ENCODE assay signal across 1 cellular context in genomic region chr19:7921302-7921954, GRCh38.
TF ChIP-seq lines count a peak whose summit lies in the region.

No MANE protein-coding gene starts in this region.

TF ChIP-seq in HepG2, 621 proteins besides CTCF, POLR2A, EP300 and RAD21:
- TF ChIP-seq MYNN (CRISPR knock-in tag; IDR thresholded peaks at IDR 0.05; ENCODE audit: low read depth) (no peak), ZNF775 (CRISPR knock-in tag; IDR thresholded peaks at IDR 0.05; ENCODE audit: borderline replicate concordance) (no peak), BORCS8-MEF2B (CRISPR knock-in tag; IDR thresholded peaks at IDR 0.05) (0 out of 2 replicates have a peak, but pooled peaks have one; percentile 5), ZNF501 (CRISPR knock-in tag; IDR thresholded peaks at IDR 0.05) (0 out of 2 replicates have a peak, but pooled peaks have one; percentile 26), PRDM15 (CRISPR knock-in tag; IDR thresholded peaks at IDR 0.05) (peak; percentile 42; the same call in 1 of the 2 replicates), POLR2AphosphoS2 (IDR thresholded peaks at IDR 0.05; ENCODE audit: low read depth, low read length) (no peak)
- TF ChIP-seq, protein P1, sequence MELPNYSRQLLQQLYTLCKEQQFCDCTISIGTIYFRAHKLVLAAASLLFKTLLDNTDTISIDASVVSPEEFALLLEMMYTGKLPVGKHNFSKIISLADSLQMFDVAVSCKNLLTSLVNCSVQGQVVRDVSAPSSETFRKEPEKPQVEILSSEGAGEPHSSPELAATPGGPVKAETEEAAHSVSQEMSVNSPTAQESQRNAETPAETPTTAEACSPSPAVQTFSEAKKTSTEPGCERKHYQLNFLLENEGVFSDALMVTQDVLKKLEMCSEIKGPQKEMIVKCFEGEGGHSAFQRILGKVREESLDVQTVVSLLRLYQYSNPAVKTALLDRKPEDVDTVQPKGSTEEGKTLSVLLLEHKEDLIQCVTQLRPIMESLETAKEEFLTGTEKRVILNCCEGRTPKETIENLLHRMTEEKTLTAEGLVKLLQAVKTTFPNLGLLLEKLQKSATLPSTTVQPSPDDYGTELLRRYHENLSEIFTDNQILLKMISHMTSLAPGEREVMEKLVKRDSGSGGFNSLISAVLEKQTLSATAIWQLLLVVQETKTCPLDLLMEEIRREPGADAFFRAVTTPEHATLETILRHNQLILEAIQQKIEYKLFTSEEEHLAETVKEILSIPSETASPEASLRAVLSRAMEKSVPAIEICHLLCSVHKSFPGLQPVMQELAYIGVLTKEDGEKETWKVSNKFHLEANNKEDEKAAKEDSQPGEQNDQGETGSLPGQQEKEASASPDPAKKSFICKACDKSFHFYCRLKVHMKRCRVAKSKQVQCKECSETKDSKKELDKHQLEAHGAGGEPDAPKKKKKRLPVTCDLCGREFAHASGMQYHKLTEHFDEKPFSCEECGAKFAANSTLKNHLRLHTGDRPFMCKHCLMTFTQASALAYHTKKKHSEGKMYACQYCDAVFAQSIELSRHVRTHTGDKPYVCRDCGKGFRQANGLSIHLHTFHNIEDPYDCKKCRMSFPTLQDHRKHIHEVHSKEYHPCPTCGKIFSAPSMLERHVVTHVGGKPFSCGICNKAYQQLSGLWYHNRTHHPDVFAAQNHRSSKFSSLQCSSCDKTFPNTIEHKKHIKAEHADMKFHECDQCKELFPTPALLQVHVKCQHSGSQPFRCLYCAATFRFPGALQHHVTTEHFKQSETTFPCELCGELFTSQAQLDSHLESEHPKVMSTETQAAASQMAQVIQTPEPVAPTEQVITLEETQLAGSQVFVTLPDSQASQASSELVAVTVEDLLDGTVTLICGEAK (IDR thresholded peaks at IDR 0.05), result no peak
- TF ChIP-seq, protein P1 (CRISPR knock-in tag; IDR thresholded peaks at IDR 0.05), result 0 out of 2 replicates have a peak, but pooled peaks have one; percentile 5
- TF ChIP-seq, protein P2, sequence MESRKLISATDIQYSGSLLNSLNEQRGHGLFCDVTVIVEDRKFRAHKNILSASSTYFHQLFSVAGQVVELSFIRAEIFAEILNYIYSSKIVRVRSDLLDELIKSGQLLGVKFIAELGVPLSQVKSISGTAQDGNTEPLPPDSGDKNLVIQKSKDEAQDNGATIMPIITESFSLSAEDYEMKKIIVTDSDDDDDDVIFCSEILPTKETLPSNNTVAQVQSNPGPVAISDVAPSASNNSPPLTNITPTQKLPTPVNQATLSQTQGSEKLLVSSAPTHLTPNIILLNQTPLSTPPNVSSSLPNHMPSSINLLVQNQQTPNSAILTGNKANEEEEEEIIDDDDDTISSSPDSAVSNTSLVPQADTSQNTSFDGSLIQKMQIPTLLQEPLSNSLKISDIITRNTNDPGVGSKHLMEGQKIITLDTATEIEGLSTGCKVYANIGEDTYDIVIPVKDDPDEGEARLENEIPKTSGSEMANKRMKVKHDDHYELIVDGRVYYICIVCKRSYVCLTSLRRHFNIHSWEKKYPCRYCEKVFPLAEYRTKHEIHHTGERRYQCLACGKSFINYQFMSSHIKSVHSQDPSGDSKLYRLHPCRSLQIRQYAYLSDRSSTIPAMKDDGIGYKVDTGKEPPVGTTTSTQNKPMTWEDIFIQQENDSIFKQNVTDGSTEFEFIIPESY (CRISPR knock-in tag; IDR thresholded peaks at IDR 0.05), result peak; percentile 45; the same call in 1 of the 2 replicates
- TF ChIP-seq, protein P3, sequence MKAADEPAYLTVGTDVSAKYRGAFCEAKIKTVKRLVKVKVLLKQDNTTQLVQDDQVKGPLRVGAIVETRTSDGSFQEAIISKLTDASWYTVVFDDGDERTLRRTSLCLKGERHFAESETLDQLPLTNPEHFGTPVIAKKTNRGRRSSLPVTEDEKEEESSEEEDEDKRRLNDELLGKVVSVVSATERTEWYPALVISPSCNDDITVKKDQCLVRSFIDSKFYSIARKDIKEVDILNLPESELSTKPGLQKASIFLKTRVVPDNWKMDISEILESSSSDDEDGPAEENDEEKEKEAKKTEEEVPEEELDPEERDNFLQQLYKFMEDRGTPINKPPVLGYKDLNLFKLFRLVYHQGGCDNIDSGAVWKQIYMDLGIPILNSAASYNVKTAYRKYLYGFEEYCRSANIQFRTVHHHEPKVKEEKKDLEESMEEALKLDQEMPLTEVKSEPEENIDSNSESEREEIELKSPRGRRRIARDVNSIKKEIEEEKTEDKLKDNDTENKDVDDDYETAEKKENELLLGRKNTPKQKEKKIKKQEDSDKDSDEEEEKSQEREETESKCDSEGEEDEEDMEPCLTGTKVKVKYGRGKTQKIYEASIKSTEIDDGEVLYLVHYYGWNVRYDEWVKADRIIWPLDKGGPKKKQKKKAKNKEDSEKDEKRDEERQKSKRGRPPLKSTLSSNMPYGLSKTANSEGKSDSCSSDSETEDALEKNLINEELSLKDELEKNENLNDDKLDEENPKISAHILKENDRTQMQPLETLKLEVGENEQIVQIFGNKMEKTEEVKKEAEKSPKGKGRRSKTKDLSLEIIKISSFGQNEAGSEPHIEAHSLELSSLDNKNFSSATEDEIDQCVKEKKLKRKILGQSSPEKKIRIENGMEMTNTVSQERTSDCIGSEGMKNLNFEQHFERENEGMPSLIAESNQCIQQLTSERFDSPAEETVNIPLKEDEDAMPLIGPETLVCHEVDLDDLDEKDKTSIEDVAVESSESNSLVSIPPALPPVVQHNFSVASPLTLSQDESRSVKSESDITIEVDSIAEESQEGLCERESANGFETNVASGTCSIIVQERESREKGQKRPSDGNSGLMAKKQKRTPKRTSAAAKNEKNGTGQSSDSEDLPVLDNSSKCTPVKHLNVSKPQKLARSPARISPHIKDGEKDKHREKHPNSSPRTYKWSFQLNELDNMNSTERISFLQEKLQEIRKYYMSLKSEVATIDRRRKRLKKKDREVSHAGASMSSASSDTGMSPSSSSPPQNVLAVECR (CRISPR knock-in tag; IDR thresholded peaks at IDR 0.05; ENCODE audit: borderline replicate concordance), result peak; percentile 24; the same call in 1 of the 2 replicates
